Comparison of ENCODE assay signal across 15 cellular contexts in the genomic region with DNA sequence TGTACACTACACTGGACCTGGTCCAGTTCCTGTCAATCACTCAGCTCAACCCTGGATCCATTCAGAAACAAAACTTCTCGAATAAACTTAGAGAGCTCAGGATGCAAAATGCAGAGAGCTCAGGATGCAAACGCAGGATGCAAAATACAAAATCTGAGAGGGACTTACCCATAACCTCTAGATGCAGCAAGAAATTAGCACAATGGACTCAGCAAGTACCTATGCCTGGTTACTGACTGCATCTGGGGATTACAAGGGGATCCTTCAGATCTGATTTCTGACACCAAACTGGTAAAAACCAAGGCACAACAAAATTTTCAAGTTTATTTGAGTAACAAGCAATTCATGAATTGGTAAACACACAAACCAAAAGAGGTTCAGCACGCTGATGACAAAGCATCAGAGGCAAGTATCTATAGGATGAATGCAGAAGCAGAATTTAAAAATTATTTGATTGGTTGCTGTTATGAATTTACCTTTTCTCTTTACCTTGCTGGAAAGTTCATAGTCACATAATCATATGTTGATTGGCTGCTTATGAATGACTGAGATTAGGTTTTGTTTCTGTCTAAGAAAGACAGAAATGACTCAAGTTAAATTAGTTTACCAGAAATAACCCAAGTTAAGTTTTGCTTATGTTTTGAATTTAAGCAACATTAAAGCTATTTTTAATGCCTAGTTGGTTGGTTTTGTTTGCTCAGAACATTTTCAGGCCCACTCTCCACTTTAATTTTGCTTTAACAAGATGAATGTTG.
DNase-seq lines count a peak whose midpoint lies in the region; ATAC-seq and TF ChIP-seq lines count a peak whose summit lies in the region.
"Had no signal": no experiment of that assay in that cellular context is flagged by ENCODE, and none has a peak within 500 bp of the region (broad histone marks: within the 10 kb centered on the region; RNA-seq: fewer than 3 reads in every experiment).

No MANE protein-coding gene starts in this region.

- H3K4me1 Mint-ChIP-seq in activated naive CD8-positive, alpha-beta T cell (ENCODE audit: low read depth) = peaks cover 66% of the 10 kb centered on the region

- H3K27ac Mint-ChIP-seq in activated naive CD8-positive, alpha-beta T cell = peak overlapping the region; percentile 86
- H3K27ac Mint-ChIP-seq: CD14-positive monocyte had no signal

- H3K4me3 ChIP-seq in GM12865 (ENCODE audit: low read depth, low read length) = no peak overlapping the region; the same call in 1 of the 2 replicates
- H3K4me3 ChIP-seq: lung had no signal

- ATAC-seq in GM18868 (IDR thresholded peaks at IDR 0.05; ENCODE audit: unreplicated experiment) (peak; percentile 80), HG02885 (IDR thresholded peaks at IDR 0.05; ENCODE audit: poor library complexity, unreplicated experiment) (peak; percentile 65), HG02970 (IDR thresholded peaks at IDR 0.05; ENCODE audit: low FRiP score, unreplicated experiment) (no peak), HG03095 (IDR thresholded peaks at IDR 0.05; ENCODE audit: unreplicated experiment) (no peak)

- H3K9me3 Mint-ChIP-seq in activated naive CD8-positive, alpha-beta T cell (ENCODE audit: low read depth) = peaks cover 8% of the 10 kb centered on the region

- no peaks in the 10 kb centered on the region for H3K27me3 Mint-ChIP-seq in activated naive CD8-positive, alpha-beta T cell

- no peak for TF ChIP-seq CTCF in GM12865 (IDR thresholded peaks at IDR 0.05; ENCODE audit: insufficient read depth, low read depth, low read length, missing control alignments)

- DNase-seq in GM12865 (ENCODE audit: low read depth) (peak; percentile 46), COR-L47 (lab: John Stamatoyannopoulos, UW) (no peak)
- DNase-seq: activated effector memory CD4-positive, alpha-beta T cell treated with Interleukin-2 at 50 U/mL for 16 hours; erythroblast; GDM1; NCI-H1930; SHP77; small intestine had no signal

- peaks cover 13% of the 10 kb centered on the region for H3K36me3 Mint-ChIP-seq in activated naive CD8-positive, alpha-beta T cell

- H3K4me3 Mint-ChIP-seq in activated naive CD8-positive, alpha-beta T cell = peak overlapping the region; percentile 36
- H3K4me3 Mint-ChIP-seq: CD14-positive monocyte had no signal

Comparison
In these comparisons a context has a peak if more than half of its experiments do, and no peak if none do; other contexts are left out.
1. ATAC-seq: peak in GM18868 (single experiment) and HG02885 (single experiment); none in HG02970 (single experiment) and HG03095 (single experiment).